Comparison of ENCODE assay signal across 9 cellular contexts in the genomic region with DNA sequence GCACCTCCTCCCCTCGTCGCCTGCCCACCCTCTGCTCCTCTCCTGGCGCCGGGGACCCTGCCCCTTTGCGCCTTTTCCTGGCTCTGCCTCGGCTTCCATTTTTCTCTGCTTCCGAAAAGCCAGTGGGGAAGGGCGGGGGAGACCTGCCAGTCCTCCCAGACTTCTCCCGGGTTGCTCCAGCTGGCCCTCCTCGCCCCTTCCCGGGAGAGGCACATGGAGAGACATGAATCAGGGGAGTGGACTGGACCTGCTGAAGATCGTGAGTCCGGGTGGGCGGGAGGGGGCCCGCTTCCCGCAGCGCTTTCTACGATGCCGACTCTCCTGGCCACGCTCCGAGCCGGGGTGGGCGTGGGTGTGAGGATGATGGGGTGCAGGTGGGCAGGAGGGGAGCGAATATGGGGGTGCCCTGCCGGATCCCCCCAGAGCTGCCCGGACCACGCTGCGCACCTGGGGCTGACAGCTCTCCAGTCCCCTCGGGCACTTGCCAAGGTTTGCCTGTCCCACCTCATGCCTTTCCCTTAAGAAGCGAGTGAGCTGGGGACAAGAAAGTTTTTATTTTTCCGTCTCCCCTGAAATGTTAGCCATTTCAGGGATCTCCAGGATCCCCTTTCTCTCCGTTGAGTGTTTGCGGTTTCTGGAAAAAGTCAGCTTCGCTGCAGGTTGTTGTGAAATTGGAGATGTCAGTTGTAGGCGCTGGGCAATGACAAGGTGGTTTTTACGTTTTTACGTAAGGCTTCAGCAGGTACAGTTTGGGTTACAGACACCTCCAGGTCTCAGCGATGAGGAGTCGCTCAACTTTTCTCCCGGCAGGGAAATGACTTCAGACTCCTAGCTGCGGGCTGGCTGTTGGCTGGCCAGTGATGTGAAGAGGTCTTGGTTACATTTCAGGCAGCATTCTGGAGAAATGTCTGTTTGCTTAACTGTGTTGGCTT. TPM values are rescaled to one million over a fixed set of nuclear protein-coding genes. Genes with fewer than 3 reads are reported as not detected.
DNase-seq lines count a peak whose midpoint lies in the region; ATAC-seq and TF ChIP-seq lines count a peak whose summit lies in the region.
"Had no signal": no experiment of that assay in that cellular context is flagged by ENCODE, and none has a peak within 500 bp of the region (broad histone marks: within the 10 kb centered on the region; RNA-seq: fewer than 3 reads in every experiment).

No MANE protein-coding gene starts in this region.

- H3K4me1 ChIP-seq in HUES6 (ENCODE audit: control insufficient read depth, insufficient read depth, low read length): peaks cover 15% of the 10 kb centered on the region
- peaks cover 19% of the 10 kb centered on the region for H3K4me1 ChIP-seq in stomach smooth muscle (ENCODE audit: control insufficient read depth, insufficient read depth, low read length)

- H3K9ac ChIP-seq in HUES6 (ENCODE audit: low read length): peak overlapping the region; percentile 35
- peak overlapping the region; percentile 84 to 91 for H3K9ac ChIP-seq in stomach smooth muscle (ENCODE audit: low read length in 2 of 2)

- TF ChIP-seq CTCF in chondrocyte (IDR thresholded peaks at IDR 0.05): no peak

- peaks cover 6% of the 10 kb centered on the region for H3K4me1 Mint-ChIP-seq in chondrocyte (ENCODE audit: low read depth)

- no peak for ATAC-seq in GM18858 (IDR thresholded peaks at IDR 0.05; ENCODE audit: unreplicated experiment)

- peak overlapping the region; percentile 68 for H3K4me3 ChIP-seq in HUES6 (ENCODE audit: low read depth, low read length)
- H3K4me3 ChIP-seq in stomach smooth muscle (ENCODE audit: low read length in 2 of 2): peak overlapping the region; percentile 81 to 88

- no peaks in the 10 kb centered on the region for H3K9me3 Mint-ChIP-seq in chondrocyte (ENCODE audit: low read depth)

- DNase-seq in chondrocyte (ENCODE audit: low spot score): no peak
- peak; percentile 13 for DNase-seq in kidney tubule cell (ENCODE audit: low spot score)
- no peak for DNase-seq in SIG-M5 treated with dmso at 0.1 percent for 504 hours (lab: John Stamatoyannopoulos, UW; ENCODE audit: unreplicated experiment)
- no peak for DNase-seq in T-helper 1 cell
- no peak for DNase-seq in NOMO-1 treated with dmso at 0.1 percent for 144 hours (lab: John Stamatoyannopoulos, UW; ENCODE audit: unreplicated experiment)
- DNase-seq: erythroblast had no signal

- H3K36me3 Mint-ChIP-seq in chondrocyte (ENCODE audit: low read depth): no peaks in the 10 kb centered on the region

- H3K27ac ChIP-seq in HUES6 (ENCODE audit: low read depth, low read length): no peak overlapping the region
- peak overlapping the region; percentile 90 for H3K27ac ChIP-seq in stomach smooth muscle (ENCODE audit: low read length)

- H3K9me3 ChIP-seq in HUES6 (ENCODE audit: control insufficient read depth, insufficient read depth, low read depth, low read length) (no peaks in the 10 kb centered on the region), stomach smooth muscle (ENCODE audit: control insufficient read depth in 2 of 2, low read length in 2 of 2) (no peaks in the 10 kb centered on the region)

- H3K27me3 Mint-ChIP-seq in chondrocyte (ENCODE audit: low read depth): peaks cover 52% of the 10 kb centered on the region

- H3K27ac Mint-ChIP-seq in chondrocyte (ENCODE audit: unreplicated experiment): no peak overlapping the region

- peak overlapping the region; percentile 71 for H3K4me3 Mint-ChIP-seq in chondrocyte (ENCODE audit: unreplicated experiment)

- H3K27me3 ChIP-seq in HUES6 (ENCODE audit: control insufficient read depth, insufficient read depth, low read length): peaks cover 25% of the 10 kb centered on the region
- H3K27me3 ChIP-seq in stomach smooth muscle (ENCODE audit: control insufficient read depth in 1 of 2, insufficient read depth in 2 of 2, low read length in 2 of 2): no peaks in the 10 kb centered on the region

- H3K36me3 ChIP-seq in HUES6 (ENCODE audit: control insufficient read depth, insufficient read depth, low read length) (no peaks in the 10 kb centered on the region), stomach smooth muscle (ENCODE audit: control insufficient read depth in 2 of 2, insufficient read depth in 2 of 2, low read length in 2 of 2) (no peaks in the 10 kb centered on the region)

RNA-seq across cellular contexts. Expression of a gene that starts 1.0 kb away (rescaled TPM):
- 0.10 to 0.38 TPM (median 0.25 TPM) in 3 replicates for total RNA-seq in chondrocyte
